In genomic region chr2:206851511-206851910, GRCh38 we compare ENCODE assay signal across 14 cellular contexts.
A peak's percentile ranks its signal among the peaks of the same experiment; 100 is the strongest.
DNase-seq lines count a peak whose midpoint lies in the region; TF ChIP-seq lines count a peak whose summit lies in the region.
"Had no signal": no experiment of that assay in that cellular context is flagged by ENCODE, and none has a peak within 500 bp of the region (broad histone marks: within the 10 kb centered on the region; RNA-seq: fewer than 3 reads in every experiment).

No MANE protein-coding gene starts in this region.

- DNase-seq in AG10803 (ENCODE audit: low read depth) = peak; percentile 8
- DNase-seq in MG63 = peak; percentile 22
- peak; percentile 98 for DNase-seq in NCI-H446 treated with DMSO at 0.1 percent for 48 hours (lab: John Stamatoyannopoulos, UW)
- DNase-seq in cerebellum (ENCODE audit: low spot score) = peak; percentile 18
- DNase-seq in stimulated activated CD4-positive, alpha-beta T cell treated with anti-CD3 and anti-CD28 coated beads, Interleukin-15, amount 100 ng/mL, for 24 hours = no peak
- no peak for DNase-seq in activated T-cell treated with anti-CD3 and anti-CD28 coated beads, Interleukin-2, amount 50 U/mL, for 48 hours
- no peak for DNase-seq in islet precursor cell
- DNase-seq: CD4-positive, alpha-beta memory T cell; GF-D8; HFFc6; IMR-90 had no signal

- no peaks in the 10 kb centered on the region for H3K27me3 ChIP-seq in MG63
- H3K27me3 ChIP-seq: BLaER1 had no signal

- TF ChIP-seq CTCF in AG10803 (conservative IDR thresholded peaks at IDR 0.05; ENCODE audit: low read length) = no peak

- no peak overlapping the region for H3K4me3 ChIP-seq in AG10803 (ENCODE audit: low read length)
- no peak overlapping the region for H3K4me3 ChIP-seq in MG63
- H3K4me3 ChIP-seq: A549, BLaER1, GM23338 had no signal

- H3K36me3 ChIP-seq in MG63 = no peaks in the 10 kb centered on the region; the same call in 1 of the 2 replicates
- H3K36me3 ChIP-seq: BLaER1 had no signal

- H3K9me3 ChIP-seq in MG63 = no peaks in the 10 kb centered on the region
- H3K9me3 ChIP-seq: A549, BLaER1 had no signal

Comparison
In these comparisons a context has a peak if more than half of its experiments do, and no peak if none do; other contexts are left out.
1. DNase-seq: peak in AG10803 (single experiment), MG63 (single experiment), NCI-H446 treated with DMSO at 0.1 percent for 48 hours (single experiment) and cerebellum (single experiment); none in stimulated activated CD4-positive, alpha-beta T cell treated with anti-CD3 and anti-CD28 coated beads, Interleukin-15, amount 100 ng/mL, for 24 hours (single experiment), activated T-cell treated with anti-CD3 and anti-CD28 coated beads, Interleukin-2, amount 50 U/mL, for 48 hours (0 of 2) and islet precursor cell (single experiment).